Comparison of ENCODE assay signal across 27 cellular contexts in the genomic region with DNA sequence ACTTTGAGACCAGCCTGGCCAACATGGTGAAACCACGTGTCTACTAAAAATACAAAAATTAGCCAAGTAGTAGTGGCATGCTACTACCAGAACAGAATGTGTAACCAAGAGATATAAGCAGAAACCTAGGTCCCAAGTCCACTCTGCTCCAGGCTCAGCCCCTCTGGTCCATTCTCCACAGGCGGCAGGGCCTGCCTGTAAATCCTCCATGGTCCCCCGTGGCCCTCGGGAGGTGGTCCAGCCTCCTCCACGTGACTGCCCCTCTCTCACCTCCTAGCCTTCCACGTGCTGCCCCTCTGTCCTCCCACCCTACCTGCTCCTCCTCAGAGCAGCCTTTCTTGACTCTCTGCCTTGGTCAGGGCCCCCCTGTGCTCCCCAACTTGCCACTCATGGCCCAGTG.
"Had no signal": no experiment of that assay in that cellular context is flagged by ENCODE, and none has a peak within 500 bp of the region (broad histone marks: within the 10 kb centered on the region; RNA-seq: fewer than 3 reads in every experiment).

No MANE protein-coding gene starts in this region.

- H3K27ac ChIP-seq: ovary, parathyroid adenoma, psoas muscle, skin epidermis, spleen, suprapubic skin, testis, tibial artery, transverse colon, vagina had no signal

- ATAC-seq: naive thymus-derived CD4-positive, alpha-beta T cell; natural killer cell; psoas muscle; sciatic nerve; stimulated activated memory B cell treated with anti-CD40 and anti-IgM and Interleukin-4, amounts not matched to agents 10 μg/mL and 1 μg/mL and 100 μg/mL, for 72 hours; stimulated activated naive CD8-positive, alpha-beta T cell treated with anti-CD3 and anti-CD28 coated beads, Interleukin-15, amount 100 ng/mL, for 72 hours; stimulated activated naive CD8-positive, alpha-beta T cell treated with anti-CD3 and anti-CD28 coated beads, Interleukin-15, Interleukin-2, amounts not matched to agents 100 U/mL and 50 U/mL, for 24 hours had no signal

- H3K4me1 ChIP-seq: parathyroid adenoma, psoas muscle, spleen, suprapubic skin, testis, tibial artery, transverse colon, vagina had no signal

- H3K9me3 ChIP-seq: ovary, psoas muscle, spleen, suprapubic skin, testis, tibial artery, transverse colon, vagina had no signal

- H3K79me2 ChIP-seq: parathyroid adenoma had no signal

- FAIRE-seq: urothelium cell line had no signal

- H3K36me3 ChIP-seq: ovary, spleen, suprapubic skin, tibial artery, transverse colon, vagina had no signal

- DNase-seq: naive thymus-derived CD4-positive, alpha-beta T cell; natural killer cell; occipital lobe; ovary; right cardiac atrium; spleen; stimulated activated CD4-positive, alpha-beta T cell treated with anti-CD3 and anti-CD28 coated beads, Interleukin-12 subunit alpha, Interleukin-12 subunit beta, amount 100 ng/mL, for 4 hours; stimulated activated CD4-positive, alpha-beta T cell treated with anti-CD3 and anti-CD28 coated beads, Interleukin-1b, Interleukin-23, amount 100 ng/mL, for 48 hours; stimulated activated CD4-positive, alpha-beta T cell treated with anti-CD3 and anti-CD28 coated beads, Interleukin-4, amount 100 ng/mL, for 1 hour; stimulated activated CD4-positive, alpha-beta T cell treated with anti-CD3 and anti-CD28 coated beads, Interleukin-4, amount 100 ng/mL, for 4 hours; stimulated activated CD8-positive, alpha-beta memory T cell treated with anti-CD3 and anti-CD28 coated beads, Interleukin-4, amount 100 ng/mL, for 48 hours; stimulated activated naive CD4-positive, alpha-beta T cell; stimulated activated naive CD8-positive, alpha-beta T cell treated with anti-CD3 and anti-CD28 coated beads, Interleukin-15, amount 100 ng/mL, for 72 hours; stimulated activated naive CD8-positive, alpha-beta T cell treated with anti-CD3 and anti-CD28 coated beads, Interleukin-15, Interleukin-2, amounts not matched to agents 100 U/mL and 50 U/mL, for 24 hours; substantia nigra; testis; tibial artery; transverse colon had no signal

- H3K4me2 ChIP-seq: smooth muscle cell had no signal

- H3K4me3 ChIP-seq: ovary, psoas muscle, skin epidermis, smooth muscle cell, spleen, suprapubic skin, testis, tibial artery, transverse colon, vagina had no signal

- H2AFZ ChIP-seq: parathyroid adenoma had no signal

- H3K9ac ChIP-seq: parathyroid adenoma had no signal

- H3K27me3 ChIP-seq: ovary, spleen, suprapubic skin, testis, transverse colon, vagina had no signal
